Comparison of ENCODE assay signal across 8 cellular contexts in the genomic region with DNA sequence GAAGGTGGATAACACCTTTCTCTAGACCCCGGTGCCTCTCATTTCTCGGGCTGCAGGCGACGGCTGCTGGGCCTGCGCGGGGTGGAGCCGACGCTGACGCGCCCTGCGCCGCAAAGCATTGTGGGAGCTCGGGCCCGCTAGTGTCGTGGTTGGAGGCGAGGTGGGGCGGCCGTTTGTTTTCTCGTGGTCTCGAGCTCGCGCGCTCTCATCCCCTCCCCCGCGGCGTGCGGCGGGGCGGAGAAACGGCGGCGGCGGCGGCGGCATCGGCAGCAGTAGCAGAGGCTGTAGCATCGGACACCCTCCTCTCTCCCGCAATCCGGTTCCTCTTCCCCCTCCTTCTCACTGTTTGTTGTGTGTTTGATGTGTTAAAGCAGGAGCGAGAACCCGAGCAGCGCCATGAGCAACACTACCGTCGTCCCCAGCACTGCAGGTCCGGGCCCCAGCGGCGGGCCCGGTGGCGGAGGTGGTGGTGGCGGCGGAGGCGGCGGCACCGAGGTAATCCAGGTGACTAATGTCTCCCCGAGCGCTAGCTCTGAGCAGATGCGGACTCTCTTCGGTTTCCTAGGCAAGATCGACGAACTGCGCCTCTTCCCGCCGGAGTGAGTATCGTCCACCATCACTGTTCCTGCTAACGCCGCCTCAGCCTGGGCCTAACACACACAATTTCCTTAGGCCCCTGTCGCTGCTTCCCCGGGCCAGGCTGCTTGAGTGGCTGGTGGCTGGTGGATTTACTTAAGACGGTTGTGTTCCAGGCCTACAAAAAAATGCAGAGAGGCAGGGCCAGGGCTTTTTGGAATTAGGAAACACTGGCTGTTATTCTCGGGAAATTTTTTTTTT. TPM values are rescaled to one million over a fixed set of nuclear protein-coding genes. Genes with fewer than 3 reads are reported as not detected.
DNase-seq lines count a peak whose midpoint lies in the region; ATAC-seq and TF ChIP-seq lines count a peak whose summit lies in the region.

A gene with protein sequence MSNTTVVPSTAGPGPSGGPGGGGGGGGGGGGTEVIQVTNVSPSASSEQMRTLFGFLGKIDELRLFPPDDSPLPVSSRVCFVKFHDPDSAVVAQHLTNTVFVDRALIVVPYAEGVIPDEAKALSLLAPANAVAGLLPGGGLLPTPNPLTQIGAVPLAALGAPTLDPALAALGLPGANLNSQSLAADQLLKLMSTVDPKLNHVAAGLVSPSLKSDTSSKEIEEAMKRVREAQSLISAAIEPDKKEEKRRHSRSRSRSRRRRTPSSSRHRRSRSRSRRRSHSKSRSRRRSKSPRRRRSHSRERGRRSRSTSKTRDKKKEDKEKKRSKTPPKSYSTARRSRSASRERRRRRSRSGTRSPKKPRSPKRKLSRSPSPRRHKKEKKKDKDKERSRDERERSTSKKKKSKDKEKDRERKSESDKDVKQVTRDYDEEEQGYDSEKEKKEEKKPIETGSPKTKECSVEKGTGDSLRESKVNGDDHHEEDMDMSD (plus strand): TSS at position 140 of the 837 bp plus-strand sequence. CDS start 257 bp downstream, at position 397.

- TF ChIP-seq POLR2A in GM19099 (IDR thresholded peaks at IDR 0.05; ENCODE audit: extremely low read depth, insufficient read length, low read depth), result peak; percentile 87

- H3K27me3 Mint-ChIP-seq in activated CD4-positive, alpha-beta T cell treated with anti-CD3 and anti-CD28 coated beads for 36 hours, result no peaks in the 10 kb centered on the region

- H3K27ac ChIP-seq in cingulate gyrus (ENCODE audit: low read depth, low read length), result peak within 1 kb of the TSS; percentile 87

- H3K27ac Mint-ChIP-seq in activated CD4-positive, alpha-beta T cell treated with anti-CD3 and anti-CD28 coated beads for 36 hours, result peak within 1 kb of the TSS; percentile 98

- no peaks in the 10 kb centered on the region for H3K9me3 Mint-ChIP-seq in activated CD4-positive, alpha-beta T cell treated with anti-CD3 and anti-CD28 coated beads for 36 hours (ENCODE audit: low read depth)

- peaks cover 36% of the 10 kb centered on the region for H3K4me1 Mint-ChIP-seq in activated CD4-positive, alpha-beta T cell treated with anti-CD3 and anti-CD28 coated beads for 36 hours

- peaks cover 37% of the 10 kb centered on the region for H3K36me3 Mint-ChIP-seq in activated CD4-positive, alpha-beta T cell treated with anti-CD3 and anti-CD28 coated beads for 36 hours (ENCODE audit: low read depth)

- peak; percentile 98 for ATAC-seq in HG03432 (IDR thresholded peaks at IDR 0.05; ENCODE audit: unreplicated experiment)
- ATAC-seq in activated CD4-positive, alpha-beta T cell treated with anti-CD3 and anti-CD28 coated beads for 36 hours, result peak; percentile 94

- DNase-seq in Ammon's horn (ENCODE audit: low spot score) (peak; percentile 96), NCI-H510A (lab: John Stamatoyannopoulos, UW) (peak; percentile 94), kidney tubule cell (ENCODE audit: low spot score) (peak; percentile 95)
- DNase-seq in activated CD4-positive, alpha-beta T cell treated with anti-CD3 and anti-CD28 coated beads for 36 hours, result peak; percentile 99
- DNase-seq in stimulated activated CD4-positive, alpha-beta T cell treated with anti-CD3 and anti-CD28 coated beads, Interleukin-1b, Interleukin-23, amount 100 ng/mL, for 24 hours (ENCODE audit: low read depth in 4 of 4, low spot score in 1 of 4), result peak; percentile 95 to 99 (median 96)

- intact Hi-C loops in activated CD4-positive, alpha-beta T cell treated with anti-CD3 and anti-CD28 coated beads for 36 hours (cut with DNase I, micrococcal nuclease), result loop anchor here (1.0 to 5.0 kb wide), 6 partner anchors 16 to 860 kb away; a partner anchor contains a TSS

- peak within 1 kb of the TSS; percentile 95 for H3K4me3 Mint-ChIP-seq in activated CD4-positive, alpha-beta T cell treated with anti-CD3 and anti-CD28 coated beads for 36 hours

- POLR2A ChIA-PET in activated CD4-positive, alpha-beta T cell treated with anti-CD3 and anti-CD28 coated beads for 36 hours (lab: Charles Lee), result interaction anchor here (0.6 to 2.3 kb wide), 9 partner anchors 9 to 190 kb away, joined by 4 to 17 read pairs (median 7); a partner anchor contains a TSS

- CTCF ChIA-PET in activated CD4-positive, alpha-beta T cell treated with anti-CD3 and anti-CD28 coated beads for 36 hours (lab: Charles Lee), result interaction anchor here (0.6 to 2.2 kb wide), 7 partner anchors 11 to 92 kb away, joined by 3 to 9 read pairs (median 4); no protein-coding TSS in a partner anchor

RNA-seq across cellular contexts. Expression of the gene that starts here (rescaled TPM):
- total RNA-seq in activated CD4-positive, alpha-beta T cell treated with anti-CD3 and anti-CD28 coated beads for 36 hours, result 100 to 1,000 TPM; 182 to 266 TPM

Comparison
In these comparisons a context has a peak if more than half of its experiments do, and no peak if none do; other contexts are left out.
1. Peak in every context shown above with its lines: DNase-seq, ATAC-seq and H3K27ac ChIP-seq.